Comparison of ENCODE assay signal across 18 cellular contexts in the genomic region with DNA sequence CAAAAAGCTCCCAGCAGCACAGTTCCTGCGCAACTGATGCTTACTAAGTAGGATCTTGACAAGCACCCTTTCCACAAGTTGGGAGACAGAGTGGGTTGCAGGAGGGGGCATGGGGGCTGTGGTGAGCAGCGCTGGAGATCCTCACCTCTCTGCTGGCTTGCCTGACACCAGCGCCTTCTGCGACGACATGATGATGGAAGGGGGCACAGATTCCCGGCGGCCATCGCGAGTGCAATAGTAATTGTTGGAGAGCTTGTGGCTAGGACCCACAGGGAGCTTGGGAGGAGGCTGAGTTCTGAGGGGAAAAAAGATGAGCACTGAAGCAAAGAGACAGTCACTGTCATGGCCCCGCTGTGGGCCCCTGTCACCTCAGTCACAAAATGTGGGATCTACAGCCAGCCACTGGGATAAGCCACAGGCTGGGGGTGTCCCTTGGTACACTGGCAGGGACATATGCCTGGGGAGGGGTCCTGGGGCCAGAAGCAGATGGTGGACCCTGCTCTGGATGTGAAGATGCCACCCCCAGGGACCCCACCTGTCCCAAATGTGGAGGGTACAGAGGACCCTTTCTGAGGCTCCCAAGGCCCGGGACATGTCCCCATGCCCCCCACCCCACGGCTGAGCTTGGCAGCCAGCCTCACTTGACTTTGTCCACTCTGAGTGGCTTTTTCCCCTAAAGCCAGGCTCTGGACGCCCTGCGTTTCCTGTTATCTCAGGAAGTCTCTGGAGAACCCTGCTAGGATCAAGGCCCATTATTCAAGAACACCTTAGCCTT. TPM values are rescaled to one million over a fixed set of nuclear protein-coding genes. Genes with fewer than 3 reads are reported as not detected.
DNase-seq lines count a peak whose midpoint lies in the region; ATAC-seq and TF ChIP-seq lines count a peak whose summit lies in the region.
"Had no signal": no experiment of that assay in that cellular context is flagged by ENCODE, and none has a peak within 500 bp of the region (broad histone marks: within the 10 kb centered on the region; RNA-seq: fewer than 3 reads in every experiment).

No MANE protein-coding gene starts in this region.

- H3K36me3 Mint-ChIP-seq in GM23338 (ENCODE audit: low read depth) (peaks cover 41% of the 10 kb centered on the region), WTC11 (peaks cover 23% of the 10 kb centered on the region)

- H3K9me3 Mint-ChIP-seq in GM23338 (no peaks in the 10 kb centered on the region), WTC11 (no peaks in the 10 kb centered on the region)
- H3K9me3 Mint-ChIP-seq: activated CD8-positive, alpha-beta T cell treated with anti-CD3 and anti-CD28 coated beads for 36 hours; activated T-helper 17 cell treated with anti-CD3 and anti-CD28 coated beads, Interleukin-2, amount 50 U/mL, for 72 hours; memory B cell had no signal

- H3K27me3 Mint-ChIP-seq in GM23338 (ENCODE audit: insufficient read depth, low read depth, poor library complexity): peaks cover 22% of the 10 kb centered on the region
- H3K27me3 Mint-ChIP-seq in WTC11 (ENCODE audit: low read depth): no peaks in the 10 kb centered on the region; the same call in 1 of the 2 replicates
- H3K27me3 Mint-ChIP-seq: activated CD8-positive, alpha-beta T cell treated with anti-CD3 and anti-CD28 coated beads for 36 hours; activated T-helper 17 cell treated with anti-CD3 and anti-CD28 coated beads, Interleukin-2, amount 50 U/mL, for 72 hours; memory B cell had no signal

- POLR2A ChIA-PET in WTC11 (lab: Charles Lee): no interaction called here

- H3K79me2 ChIP-seq in GM23338 (replicated peaks; ENCODE audit: insufficient read depth): peaks cover 12% of the 10 kb centered on the region

- H4K20me1 ChIP-seq in GM23338 (replicated peaks; ENCODE audit: insufficient read depth): peaks cover 3% of the 10 kb centered on the region

- H3K27me3 ChIP-seq in GM23338 (ENCODE audit: insufficient read depth): no peaks in the 10 kb centered on the region
- H3K27me3 ChIP-seq: gastroesophageal sphincter, neutrophil, thyroid gland had no signal

- CTCF ChIA-PET in WTC11 (lab: Charles Lee): interaction anchor here (0.6 to 2.8 kb wide), 8 partner anchors 9 to 372 kb away, joined by 3 to 11 read pairs (median 4); a partner anchor contains a TSS

- H3K9me2 ChIP-seq in GM23338 (ENCODE audit: insufficient read depth): no peaks in the 10 kb centered on the region

- ATAC-seq in GM23338 (no peak), WTC11 (no peak)
- ATAC-seq: activated CD8-positive, alpha-beta T cell treated with anti-CD3 and anti-CD28 coated beads for 36 hours; activated T-helper 17 cell treated with anti-CD3 and anti-CD28 coated beads, Interleukin-2, amount 50 U/mL, for 72 hours; gastroesophageal sphincter; sciatic nerve; SK-N-SH treated with all-trans-retinoic acid at 6 μM for 48 hours had no signal

- H3K27ac Mint-ChIP-seq in GM23338 (peak overlapping the region; percentile 52), WTC11 (peak overlapping the region; percentile 70)
- H3K27ac Mint-ChIP-seq: activated CD8-positive, alpha-beta T cell treated with anti-CD3 and anti-CD28 coated beads for 36 hours; activated T-helper 17 cell treated with anti-CD3 and anti-CD28 coated beads, Interleukin-2, amount 50 U/mL, for 72 hours; memory B cell had no signal

- no peaks in the 10 kb centered on the region for H3K36me3 ChIP-seq in GM23338 (ENCODE audit: insufficient read depth)

- no peak overlapping the region for H2AFZ ChIP-seq in GM23338
- H2AFZ ChIP-seq: PC-9 had no signal

- H3K4me1 ChIP-seq in GM23338 (ENCODE audit: insufficient read depth): peaks cover 9% of the 10 kb centered on the region; the same call in 1 of the 2 replicates

- H3K27ac ChIP-seq in GM23338 (ENCODE audit: low read depth): no peak overlapping the region
- H3K27ac ChIP-seq: gastroesophageal sphincter, HL-60, neutrophil, PC-9, thyroid gland had no signal

- peaks cover 29% of the 10 kb centered on the region for H3K4me1 Mint-ChIP-seq in GM23338
- H3K4me1 Mint-ChIP-seq in WTC11: peaks cover 34% of the 10 kb centered on the region

- DNase-seq in GM23338 (ENCODE audit: low spot score) (no peak), WTC11 (ENCODE audit: low spot score) (no peak), GM19240 (ENCODE audit: insufficient read length, low spot score) (no peak), NCI-H524 (lab: John Stamatoyannopoulos, UW) (no peak)
- DNase-seq: activated CD8-positive, alpha-beta T cell treated with anti-CD3 and anti-CD28 coated beads for 36 hours; amygdala; NCI-H187 treated with DMSO at 0.1 percent for 48 hours; NCI-H510A; PC-9; stimulated activated CD4-positive, alpha-beta T cell treated with anti-CD3 and anti-CD28 coated beads, Interleukin-2, amount 100 ng/mL, for 48 hours; thyroid gland had no signal

- no peak overlapping the region for H3K4me2 ChIP-seq in GM23338
- H3K4me2 ChIP-seq: PC-9 had no signal

- H3K4me3 ChIP-seq in GM23338: no peak overlapping the region
- H3K4me3 ChIP-seq: gastroesophageal sphincter, PC-9, thyroid gland had no signal

- no peak for TF ChIP-seq CTCF in GM23338 (conservative IDR thresholded peaks at IDR 0.05; ENCODE audit: low read depth in 2 of 2)
- no peak for TF ChIP-seq CTCF in WTC11 (IDR thresholded peaks at IDR 0.05)

- peaks cover 17% of the 10 kb centered on the region for H3F3A ChIP-seq in GM23338 (replicated peaks; ENCODE audit: low read depth)

- H3K4me3 Mint-ChIP-seq in GM23338: no peak overlapping the region; the same call in 2 of the 3 replicates
- H3K4me3 Mint-ChIP-seq in WTC11: peak overlapping the region; percentile 14; the same call in 1 of the 2 replicates
- H3K4me3 Mint-ChIP-seq: activated CD8-positive, alpha-beta T cell treated with anti-CD3 and anti-CD28 coated beads for 36 hours; activated T-helper 17 cell treated with anti-CD3 and anti-CD28 coated beads, Interleukin-2, amount 50 U/mL, for 72 hours; memory B cell had no signal

TF ChIP-seq in GM23338, 12 proteins besides CTCF, POLR2A, EP300 and RAD21 (continues in another document):
- no peak for TF ChIP-seq STAT1 (IDR thresholded peaks at IDR 0.05; ENCODE audit: unreplicated experiment)

TF ChIP-seq in WTC11, 78 proteins besides CTCF, POLR2A, EP300 and RAD21 (continues in another document):
- TF ChIP-seq ZNF263 (CRISPR knock-in tag; IDR thresholded peaks at IDR 0.05; ENCODE audit: low read depth) (no peak), FOXJ3 (CRISPR knock-in tag; IDR thresholded peaks at IDR 0.05; ENCODE audit: borderline replicate concordance) (no peak), NR3C1 (CRISPR knock-in tag; conservative IDR thresholded peaks at IDR 0.05; ENCODE audit: low read depth) (no peak), NFATC4 (CRISPR knock-in tag; IDR thresholded peaks at IDR 0.05) (no peak), FOXP1 (CRISPR knock-in tag; IDR thresholded peaks at IDR 0.05; ENCODE audit: borderline replicate concordance) (0 out of 2 replicates have a peak, but pooled peaks have one; percentile 34), ETV6 (CRISPR knock-in tag; IDR thresholded peaks at IDR 0.05) (0 out of 2 replicates have a peak, but pooled peaks have one; percentile 50), ZNF317 (CRISPR knock-in tag; IDR thresholded peaks at IDR 0.05; ENCODE audit: borderline replicate concordance, low read depth) (no peak)
- TF ChIP-seq, protein P1, sequence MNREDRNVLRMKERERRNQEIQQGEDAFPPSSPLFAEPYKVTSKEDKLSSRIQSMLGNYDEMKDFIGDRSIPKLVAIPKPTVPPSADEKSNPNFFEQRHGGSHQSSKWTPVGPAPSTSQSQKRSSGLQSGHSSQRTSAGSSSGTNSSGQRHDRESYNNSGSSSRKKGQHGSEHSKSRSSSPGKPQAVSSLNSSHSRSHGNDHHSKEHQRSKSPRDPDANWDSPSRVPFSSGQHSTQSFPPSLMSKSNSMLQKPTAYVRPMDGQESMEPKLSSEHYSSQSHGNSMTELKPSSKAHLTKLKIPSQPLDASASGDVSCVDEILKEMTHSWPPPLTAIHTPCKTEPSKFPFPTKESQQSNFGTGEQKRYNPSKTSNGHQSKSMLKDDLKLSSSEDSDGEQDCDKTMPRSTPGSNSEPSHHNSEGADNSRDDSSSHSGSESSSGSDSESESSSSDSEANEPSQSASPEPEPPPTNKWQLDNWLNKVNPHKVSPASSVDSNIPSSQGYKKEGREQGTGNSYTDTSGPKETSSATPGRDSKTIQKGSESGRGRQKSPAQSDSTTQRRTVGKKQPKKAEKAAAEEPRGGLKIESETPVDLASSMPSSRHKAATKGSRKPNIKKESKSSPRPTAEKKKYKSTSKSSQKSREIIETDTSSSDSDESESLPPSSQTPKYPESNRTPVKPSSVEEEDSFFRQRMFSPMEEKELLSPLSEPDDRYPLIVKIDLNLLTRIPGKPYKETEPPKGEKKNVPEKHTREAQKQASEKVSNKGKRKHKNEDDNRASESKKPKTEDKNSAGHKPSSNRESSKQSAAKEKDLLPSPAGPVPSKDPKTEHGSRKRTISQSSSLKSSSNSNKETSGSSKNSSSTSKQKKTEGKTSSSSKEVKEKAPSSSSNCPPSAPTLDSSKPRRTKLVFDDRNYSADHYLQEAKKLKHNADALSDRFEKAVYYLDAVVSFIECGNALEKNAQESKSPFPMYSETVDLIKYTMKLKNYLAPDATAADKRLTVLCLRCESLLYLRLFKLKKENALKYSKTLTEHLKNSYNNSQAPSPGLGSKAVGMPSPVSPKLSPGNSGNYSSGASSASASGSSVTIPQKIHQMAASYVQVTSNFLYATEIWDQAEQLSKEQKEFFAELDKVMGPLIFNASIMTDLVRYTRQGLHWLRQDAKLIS (CRISPR knock-in tag; IDR thresholded peaks at IDR 0.05; ENCODE audit: borderline replicate concordance): no peak

RNA-seq across cellular contexts. Expression of a gene that starts 4.6 kb away (rescaled TPM):
- 35.1 and 38.3 TPM in 2 replicates for total RNA-seq in GM23338 (2014; rRNA removed; shearing (Covaris generic))
- 344 and 364 TPM in 2 replicates for polyA plus RNA-seq in GM23338 (2016; fragmentation: Nextera tagmentation; extraction: Ambion mirVana)
- 76.4 to 101 TPM (median 91.9 TPM) in 3 replicates for total RNA-seq in WTC11 (2021)

RNA-seq across cellular contexts. Expression of a gene that starts 4.8 kb away (rescaled TPM):
- 151 and 174 TPM in 2 replicates for total RNA-seq in GM23338 (2014; rRNA removed; shearing (Covaris generic))
- polyA plus RNA-seq in GM23338 (2016; fragmentation: Nextera tagmentation; extraction: Ambion mirVana): 1,790 and 2,003 TPM in 2 replicates
- 2,082 to 2,373 TPM (median 2,292 TPM) in 3 replicates for total RNA-seq in WTC11 (2021)

RNA-seq across cellular contexts. Expression of a gene that starts 8.4 kb away (rescaled TPM):
- 84.9 and 124 TPM in 2 replicates for total RNA-seq in GM23338 (2014; rRNA removed; shearing (Covaris generic))
- 87.0 and 90.0 TPM in 2 replicates for polyA plus RNA-seq in GM23338 (2016; fragmentation: Nextera tagmentation; extraction: Ambion mirVana)
- 107 to 121 TPM (median 114 TPM) in 3 replicates for total RNA-seq in WTC11 (2021)

RNA-seq across cellular contexts. Expression of a gene that starts 26.5 kb away (rescaled TPM):
- 8.7 and 9.3 TPM in 2 replicates for total RNA-seq in GM23338 (2014; rRNA removed; shearing (Covaris generic))
- 2.0 and 2.2 TPM in 2 replicates for polyA plus RNA-seq in GM23338 (2016; fragmentation: Nextera tagmentation; extraction: Ambion mirVana)
- 7.8 to 8.0 TPM (median 8.0 TPM) in 3 replicates for total RNA-seq in WTC11 (2021)

RNA-seq across cellular contexts. Expression of a gene that starts 47.4 kb away (rescaled TPM):
- 1.4 and 2.2 TPM in 2 replicates for total RNA-seq in GM23338 (2014; rRNA removed; shearing (Covaris generic))
- 1.9 and 2.1 TPM in 2 replicates for polyA plus RNA-seq in GM23338 (2016; fragmentation: Nextera tagmentation; extraction: Ambion mirVana)
- total RNA-seq in WTC11 (2021): 1.0 to 2.7 TPM (median 2.2 TPM) in 3 replicates
- total RNA-seq: PC-9 had no signal

Comparison
In these comparisons a context has a peak if more than half of its experiments do, and no peak if none do; other contexts are left out.
1. RNA of a gene that starts 4.8 kb away (total RNA-seq): 2,082 to 2,373 TPM in WTC11; 151 to 174 TPM in GM23338; every median in the first group is over 10 times any median in the second.